In genomic region chrX:112071132-112071531, GRCh38 we compare ENCODE assay signal across 1 cellular context.
TF ChIP-seq lines count a peak whose summit lies in the region.

No MANE protein-coding gene starts in this region.

TF ChIP-seq in HEK293, 187 proteins besides CTCF, POLR2A, EP300 and RAD21 (continued from another document):
- peak; percentile 58 for TF ChIP-seq ZNF426 (tag by site-specific recombination; IDR thresholded peaks at IDR 0.05)
- TF ChIP-seq KLF7 (tag by site-specific recombination; IDR thresholded peaks at IDR 0.05; ENCODE audit: borderline replicate concordance): no peak
- no peak for TF ChIP-seq MEIS1 (CRISPR knock-in tag; IDR thresholded peaks at IDR 0.05; ENCODE audit: borderline replicate concordance)
- TF ChIP-seq ZNF404 (tag by site-specific recombination; IDR thresholded peaks at IDR 0.05): no peak
- TF ChIP-seq ZBTB7A (tag by site-specific recombination; IDR thresholded peaks at IDR 0.05; ENCODE audit: low read depth): no peak
- TF ChIP-seq ZNF292 (tag by site-specific recombination; IDR thresholded peaks at IDR 0.05; ENCODE audit: borderline replicate concordance, low read depth): no peak
- TF ChIP-seq ZNF624 (tag by site-specific recombination; IDR thresholded peaks at IDR 0.05): no peak
- no peak for TF ChIP-seq PRDM10 (tag by site-specific recombination; IDR thresholded peaks at IDR 0.05)
- no peak for TF ChIP-seq ZNF571 (tag by site-specific recombination; IDR thresholded peaks at IDR 0.05)
- peak; percentile 44; the same call in 1 of the 2 replicates for TF ChIP-seq ZNF623 (tag by site-specific recombination; IDR thresholded peaks at IDR 0.05)
- no peak for TF ChIP-seq ZNF423 (tag by site-specific recombination; IDR thresholded peaks at IDR 0.05)
- no peak for TF ChIP-seq ZNF777 (tag by site-specific recombination; IDR thresholded peaks at IDR 0.05; ENCODE audit: borderline replicate concordance)
- no peak for TF ChIP-seq ZNF629 (tag by site-specific recombination; IDR thresholded peaks at IDR 0.05)
- TF ChIP-seq, protein P1, sequence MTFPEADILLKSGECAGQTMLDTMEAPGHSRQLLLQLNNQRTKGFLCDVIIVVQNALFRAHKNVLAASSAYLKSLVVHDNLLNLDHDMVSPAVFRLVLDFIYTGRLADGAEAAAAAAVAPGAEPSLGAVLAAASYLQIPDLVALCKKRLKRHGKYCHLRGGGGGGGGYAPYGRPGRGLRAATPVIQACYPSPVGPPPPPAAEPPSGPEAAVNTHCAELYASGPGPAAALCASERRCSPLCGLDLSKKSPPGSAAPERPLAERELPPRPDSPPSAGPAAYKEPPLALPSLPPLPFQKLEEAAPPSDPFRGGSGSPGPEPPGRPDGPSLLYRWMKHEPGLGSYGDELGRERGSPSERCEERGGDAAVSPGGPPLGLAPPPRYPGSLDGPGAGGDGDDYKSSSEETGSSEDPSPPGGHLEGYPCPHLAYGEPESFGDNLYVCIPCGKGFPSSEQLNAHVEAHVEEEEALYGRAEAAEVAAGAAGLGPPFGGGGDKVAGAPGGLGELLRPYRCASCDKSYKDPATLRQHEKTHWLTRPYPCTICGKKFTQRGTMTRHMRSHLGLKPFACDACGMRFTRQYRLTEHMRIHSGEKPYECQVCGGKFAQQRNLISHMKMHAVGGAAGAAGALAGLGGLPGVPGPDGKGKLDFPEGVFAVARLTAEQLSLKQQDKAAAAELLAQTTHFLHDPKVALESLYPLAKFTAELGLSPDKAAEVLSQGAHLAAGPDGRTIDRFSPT (tag by site-specific recombination; IDR thresholded peaks at IDR 0.05): no peak
- TF ChIP-seq ZNF529 (tag by site-specific recombination; IDR thresholded peaks at IDR 0.05; ENCODE audit: insufficient replicate concordance): no peak
- no peak for TF ChIP-seq HOXD13 (CRISPR knock-in tag; IDR thresholded peaks at IDR 0.05; ENCODE audit: borderline replicate concordance)
- no peak for TF ChIP-seq ZNF302 (tag by site-specific recombination; IDR thresholded peaks at IDR 0.05; ENCODE audit: low read depth)
- TF ChIP-seq OVOL3 (tag by site-specific recombination; IDR thresholded peaks at IDR 0.05): no peak
- TF ChIP-seq ZNF701 (tag by site-specific recombination; IDR thresholded peaks at IDR 0.05): no peak
- TF ChIP-seq ZNF112 (tag by site-specific recombination; IDR thresholded peaks at IDR 0.05): no peak
- no peak for TF ChIP-seq ZNF138 (tag by site-specific recombination; IDR thresholded peaks at IDR 0.05; ENCODE audit: borderline replicate concordance)
- TF ChIP-seq GLIS2 (tag by site-specific recombination; IDR thresholded peaks at IDR 0.05): no peak
- TF ChIP-seq ZNF266 (tag by site-specific recombination; IDR thresholded peaks at IDR 0.05; ENCODE audit: low read depth): 0 out of 2 replicates have a peak, but pooled peaks have one; percentile 27
